8 cellular contexts compared by ENCODE assay signal in the genomic region with DNA sequence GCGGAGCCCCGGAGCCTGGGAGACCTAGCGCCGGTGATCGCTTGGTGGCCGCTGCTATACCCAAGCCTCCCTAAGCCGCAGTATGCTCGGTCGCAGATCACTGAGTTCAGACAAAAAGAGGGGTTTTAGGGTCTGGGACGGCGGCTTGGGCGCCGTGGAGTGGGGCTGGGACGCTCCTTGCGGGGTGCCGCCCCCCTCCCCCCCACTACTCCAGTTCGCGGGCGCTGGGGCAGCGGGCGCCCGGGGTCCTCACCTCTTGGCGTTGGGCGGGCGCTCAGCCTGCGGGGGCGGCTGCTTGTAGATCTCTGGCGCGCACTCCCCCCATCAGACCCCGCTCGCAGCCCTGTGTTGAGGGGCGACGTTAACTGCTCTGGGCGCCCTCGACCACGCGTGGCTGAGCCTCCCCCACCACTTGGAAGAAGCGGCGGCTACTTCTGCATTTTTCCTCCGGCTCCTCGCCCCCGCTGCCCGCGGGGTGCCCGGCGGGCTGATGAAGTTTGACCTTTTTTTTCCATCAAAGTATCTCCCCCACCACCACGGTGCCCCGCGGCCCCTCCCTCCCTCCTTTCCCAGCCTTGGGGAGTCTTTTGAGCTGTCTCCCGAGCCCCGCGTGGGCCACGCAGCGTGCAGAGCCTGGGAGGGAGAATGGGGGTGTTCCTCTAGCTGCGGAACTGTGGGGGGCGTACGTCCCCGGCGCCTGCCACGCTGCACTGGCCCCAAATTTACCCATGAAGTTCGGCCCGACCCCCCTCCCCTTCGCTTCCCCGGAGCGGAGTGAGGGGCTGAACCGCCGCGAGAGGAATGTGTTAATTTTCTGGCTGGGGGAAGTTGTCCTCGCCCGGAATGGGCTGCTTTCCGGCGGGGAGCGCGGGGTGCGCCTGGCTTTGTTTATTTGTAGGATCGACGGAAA. TPM values are rescaled to one million over a fixed set of nuclear protein-coding genes. Genes with fewer than 3 reads are reported as not detected.
A peak's percentile ranks its signal among the peaks of the same experiment; 100 is the strongest.
DNase-seq lines count a peak whose midpoint lies in the region; ATAC-seq and TF ChIP-seq lines count a peak whose summit lies in the region.

No MANE protein-coding gene starts in this region.

- no peaks in the 10 kb centered on the region for H3K36me3 Mint-ChIP-seq in activated CD4-positive, alpha-beta T cell treated with anti-CD3 and anti-CD28 coated beads, Interleukin-2, amount 10 ng/mL, durations not matched to agents 24 days and 14 days (ENCODE audit: low read depth)
- no peaks in the 10 kb centered on the region for H3K36me3 Mint-ChIP-seq in naive thymus-derived CD4-positive, alpha-beta T cell

- H3K27me3 ChIP-seq in naive thymus-derived CD4-positive, alpha-beta T cell (ENCODE audit: control insufficient read depth in 2 of 2, insufficient read depth in 2 of 2, low read length in 2 of 2) = peaks cover 3 to 33% of the 10 kb centered on the region in 2 donors

- peaks cover 64% of the 10 kb centered on the region for H3K27me3 Mint-ChIP-seq in activated CD4-positive, alpha-beta T cell treated with anti-CD3 and anti-CD28 coated beads, Interleukin-2, amount 10 ng/mL, durations not matched to agents 24 days and 14 days
- peaks cover 37 to 77% (median 47%) of the 10 kb centered on the region in 5 donors for H3K27me3 Mint-ChIP-seq in naive thymus-derived CD4-positive, alpha-beta T cell

- no peak for DNase-seq in activated CD4-positive, alpha-beta T cell treated with anti-CD3 and anti-CD28 coated beads, Interleukin-2, amount 10 ng/mL, durations not matched to agents 24 days and 14 days
- DNase-seq in activated CD4-positive, alpha-beta T cell treated with anti-CD3 and anti-CD28 coated beads, Interleukin-2, amount 50 U/mL, for 1 hour = no peak
- no peak for DNase-seq in SK-N-MC (ENCODE audit: low read depth, low spot score)
- peak; percentile 64 to 76 for DNase-seq in erythroblast (lab: John Stamatoyannopoulos, UW)
- peak in 1 of 9 donors; percentile 41 for DNase-seq in naive thymus-derived CD4-positive, alpha-beta T cell
- no peak for DNase-seq in NCI-H1930 (lab: John Stamatoyannopoulos, UW)
- DNase-seq in RWPE1 (ENCODE audit: low spot score) = no peak
- DNase-seq in GM03348 (ENCODE audit: low spot score) = no peak

- TF ChIP-seq CTCF in RWPE1 (conservative IDR thresholded peaks at IDR 0.05; ENCODE audit: low read depth) = no peak

- CTCF ChIA-PET in naive thymus-derived CD4-positive, alpha-beta T cell (lab: Charles Lee) = interaction anchor here (0.5 kb wide), 1 partner anchor 205 kb away, joined by 3 read pairs; no protein-coding TSS in a partner anchor
- CTCF ChIA-PET in RWPE1 (lab: Yijun Ruan, JAX) = interaction anchor here (0.6 to 4.4 kb wide), 7 partner anchors 13 to 225 kb away, joined by 3 to 27 read pairs (median 3); no protein-coding TSS in a partner anchor

- no peak for TF ChIP-seq POLR2A in erythroblast (IDR thresholded peaks at IDR 0.05; ENCODE audit: low read length)

- peaks cover 33% of the 10 kb centered on the region for H3K4me1 Mint-ChIP-seq in activated CD4-positive, alpha-beta T cell treated with anti-CD3 and anti-CD28 coated beads, Interleukin-2, amount 10 ng/mL, durations not matched to agents 24 days and 14 days
- H3K4me1 Mint-ChIP-seq in naive thymus-derived CD4-positive, alpha-beta T cell = peaks cover 12 to 52% (median 34%) of the 10 kb centered on the region in 7 donors

- H3K4me1 ChIP-seq in naive thymus-derived CD4-positive, alpha-beta T cell (ENCODE audit: control insufficient read depth in 2 of 2, insufficient read depth in 2 of 2, low read length in 2 of 2) = peaks cover 19 to 39% of the 10 kb centered on the region in 2 donors

- no peaks in the 10 kb centered on the region for H3K9me3 Mint-ChIP-seq in activated CD4-positive, alpha-beta T cell treated with anti-CD3 and anti-CD28 coated beads, Interleukin-2, amount 10 ng/mL, durations not matched to agents 24 days and 14 days
- peaks cover 0 to 9% (median 0%) of the 10 kb centered on the region in 11 donors for H3K9me3 Mint-ChIP-seq in naive thymus-derived CD4-positive, alpha-beta T cell

- peak overlapping the region; percentile 82 for H3K4me3 Mint-ChIP-seq in activated CD4-positive, alpha-beta T cell treated with anti-CD3 and anti-CD28 coated beads, Interleukin-2, amount 10 ng/mL, durations not matched to agents 24 days and 14 days
- H3K4me3 Mint-ChIP-seq in naive thymus-derived CD4-positive, alpha-beta T cell = peak overlapping the region; percentile 75 to 94 (median 87)

- POLR2A ChIA-PET in naive thymus-derived CD4-positive, alpha-beta T cell (lab: Charles Lee) = interaction anchor here (1.0 to 1.6 kb wide), 2 partner anchors 12 to 71 kb away, joined by 3 to 4 read pairs; no protein-coding TSS in a partner anchor
- POLR2A ChIA-PET in RWPE1 (lab: Yijun Ruan, JAX; ENCODE audit: low non-redundant PET) = no interaction called here

- H3K9me3 ChIP-seq in SK-N-MC (ENCODE audit: low read depth, low read length) = no peaks in the 10 kb centered on the region
- H3K9me3 ChIP-seq in naive thymus-derived CD4-positive, alpha-beta T cell (ENCODE audit: control insufficient read depth in 2 of 3, low read length in 3 of 3) = no peaks in the 10 kb centered on the region

- H3K9ac ChIP-seq in SK-N-MC (ENCODE audit: insufficient read length) = peak overlapping the region; percentile 64

- no peak overlapping the region for H3K27ac ChIP-seq in SK-N-MC
- no peak overlapping the region for H3K27ac ChIP-seq in naive thymus-derived CD4-positive, alpha-beta T cell (ENCODE audit: low read depth, low read length)
- H3K27ac ChIP-seq in RWPE1 = no peak overlapping the region

- peak overlapping the region; percentile 94 for H3K4me3 ChIP-seq in SK-N-MC
- H3K4me3 ChIP-seq in naive thymus-derived CD4-positive, alpha-beta T cell (ENCODE audit: low read length) = peak overlapping the region; percentile 43

- intact Hi-C loops in activated CD4-positive, alpha-beta T cell treated with anti-CD3 and anti-CD28 coated beads, Interleukin-2, amount 10 ng/mL, durations not matched to agents 24 days and 14 days (cut with micrococcal nuclease) = loop anchor here (1.0 to 2.0 kb wide), 4 partner anchors 12 to 98 kb away; no protein-coding TSS in a partner anchor
- intact Hi-C loops in naive thymus-derived CD4-positive, alpha-beta T cell (cut with micrococcal nuclease) = loop anchor here (2.0 kb wide), 4 partner anchors 17 to 97 kb away; no protein-coding TSS in a partner anchor

- peak; percentile 10 for ATAC-seq in naive thymus-derived CD4-positive, alpha-beta T cell

- H3K36me3 ChIP-seq in SK-N-MC (ENCODE audit: insufficient read depth, low read length) = no peaks in the 10 kb centered on the region
- no peaks in the 10 kb centered on the region for H3K36me3 ChIP-seq in naive thymus-derived CD4-positive, alpha-beta T cell (ENCODE audit: control insufficient read depth in 2 of 3, insufficient read depth in 3 of 3, low read length in 3 of 3)

- no peak overlapping the region for H3K27ac Mint-ChIP-seq in activated CD4-positive, alpha-beta T cell treated with anti-CD3 and anti-CD28 coated beads, Interleukin-2, amount 10 ng/mL, durations not matched to agents 24 days and 14 days
- H3K27ac Mint-ChIP-seq in naive thymus-derived CD4-positive, alpha-beta T cell = peak overlapping the region in 5 of 9 donors; percentile 26 to 80 (median 52)

RNA-seq across cellular contexts. Expression of a gene that starts 1.2 kb away (rescaled TPM):
- total RNA-seq in activated CD4-positive, alpha-beta T cell treated with anti-CD3 and anti-CD28 coated beads, Interleukin-2, amount 10 ng/mL, durations not matched to agents 24 days and 14 days = 1.2 and 1.9 TPM in 2 replicates
- 10 to 100 TPM in 1 of 5 experiments, 1 to 10 TPM in 3, under 1 TPM in 1; 0.73 to 21.4 (median 3.5) TPM for total RNA-seq in naive thymus-derived CD4-positive, alpha-beta T cell
- polyA plus RNA-seq in naive thymus-derived CD4-positive, alpha-beta T cell = 1 to 10 TPM; 1.7 to 2.2 TPM

Comparison
In these comparisons a context has a peak if more than half of its experiments do, and no peak if none do; other contexts are left out.
1. DNase-seq: peak in erythroblast (2 of 2); none in activated CD4-positive, alpha-beta T cell treated with anti-CD3 and anti-CD28 coated beads, Interleukin-2, amount 10 ng/mL, durations not matched to agents 24 days and 14 days (single experiment), activated CD4-positive, alpha-beta T cell treated with anti-CD3 and anti-CD28 coated beads, Interleukin-2, amount 50 U/mL, for 1 hour (single experiment), SK-N-MC (single experiment), NCI-H1930 (0 of 2), RWPE1 (single experiment) and GM03348 (single experiment).